ENCODE assay signal across 18 cellular contexts in genomic region chr1:55188909-55189308, GRCh38.
"Had no signal": no experiment of that assay in that cellular context is flagged by ENCODE, and none has a peak within 500 bp of the region (broad histone marks: within the 10 kb centered on the region; RNA-seq: fewer than 3 reads in every experiment).

No MANE protein-coding gene starts in this region.

- H3K36me3 ChIP-seq: left lung, neutrophil, ovary, prostate gland, suprapubic skin, tibial nerve had no signal

- H3K27me3 ChIP-seq: left lung, neutrophil, ovary, SJCRH30, spleen, suprapubic skin, tibial nerve had no signal

- H3K27ac ChIP-seq: left lung, neutrophil, ovary, prostate gland, SJCRH30, spleen, suprapubic skin, tibial nerve had no signal

- H3K27me3 Mint-ChIP-seq: naive thymus-derived CD8-positive, alpha-beta T cell had no signal

- H3K27ac Mint-ChIP-seq: activated naive CD4-positive, alpha-beta T cell treated with anti-CD3 and anti-CD28 coated beads for 36 hours had no signal

- H3K4me3 Mint-ChIP-seq: activated naive CD4-positive, alpha-beta T cell treated with anti-CD3 and anti-CD28 coated beads for 36 hours had no signal

- DNase-seq: activated CD4-positive, alpha-beta T cell treated with anti-CD3 and anti-CD28 coated beads, Interleukin-2, amount 50 U/mL, for 1 hour; activated CD4-positive, CD25-positive, alpha-beta regulatory T cell; activated naive CD4-positive, alpha-beta T cell treated with anti-CD3 and anti-CD28 coated beads for 36 hours; effector CD4-positive, alpha-beta T cell; foreskin fibroblast; kidney glomerular epithelial cell; left lung; naive thymus-derived CD8-positive, alpha-beta T cell; ovary; SJCRH30; spleen; stimulated activated CD4-positive, alpha-beta T cell treated with anti-CD3 and anti-CD28 coated beads, Interleukin-4, amount 100 ng/mL, for 1 hour; stimulated activated naive CD4-positive, alpha-beta T cell treated with Interleukin-2 at 50 U/mL for 16 hours had no signal

- H3K9me3 ChIP-seq: neutrophil, ovary, prostate gland, suprapubic skin had no signal

- H3K4me3 ChIP-seq: left lung, lung, ovary, prostate gland, SJCRH30, spleen, suprapubic skin, tibial nerve had no signal

- ATAC-seq: left lung; naive thymus-derived CD8-positive, alpha-beta T cell had no signal

- H3K4me1 ChIP-seq: prostate gland, SJCRH30, suprapubic skin had no signal
